In the genomic region with DNA sequence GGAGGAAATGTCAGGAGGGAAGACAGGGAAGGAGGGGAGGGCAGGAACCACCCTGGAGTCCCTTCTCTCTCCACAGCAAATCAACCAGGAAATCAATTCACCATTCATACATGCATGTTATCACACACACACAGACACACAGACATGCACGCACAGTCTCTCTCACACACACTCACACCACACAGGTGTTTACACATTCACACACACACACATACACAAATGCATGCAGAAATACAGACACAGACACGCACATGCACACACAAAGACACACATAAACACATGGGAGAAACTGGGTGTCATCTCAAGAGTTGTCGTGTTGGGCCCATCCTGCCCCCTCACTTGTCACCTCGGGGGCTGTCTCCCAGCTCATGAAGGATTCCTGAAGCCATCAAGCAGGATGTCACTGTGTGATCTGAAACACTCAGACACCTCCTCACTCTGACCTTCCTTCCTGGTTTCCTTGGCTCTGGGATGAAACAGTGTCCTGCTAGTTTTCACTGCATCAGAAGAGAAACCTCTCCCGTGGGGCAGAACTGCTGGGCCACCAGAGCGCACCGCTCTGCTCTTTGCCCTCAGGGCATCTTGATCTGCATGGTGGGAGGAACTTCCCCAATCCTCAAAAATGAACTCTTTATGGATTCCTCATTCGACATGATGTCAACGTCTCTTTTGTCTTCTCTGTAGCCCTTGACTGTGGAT, we compare ENCODE assay signal across 20 cellular contexts. TPM values are rescaled to one million over a fixed set of nuclear protein-coding genes. Genes with fewer than 3 reads are reported as not detected.
DNase-seq lines count a peak whose midpoint lies in the region; ATAC-seq, FAIRE-seq and TF ChIP-seq lines count a peak whose summit lies in the region.
"Had no signal": no experiment of that assay in that cellular context is flagged by ENCODE, and none has a peak within 500 bp of the region (broad histone marks: within the 10 kb centered on the region; RNA-seq: fewer than 3 reads in every experiment).

No MANE protein-coding gene starts in this region.

- H3K27ac ChIP-seq in H9 (ENCODE audit: insufficient read length, low read depth, low read length): no peak overlapping the region
- H3K27ac ChIP-seq in K562 (ENCODE audit: extremely low read depth, low read depth, low read length): no peak overlapping the region
- H3K27ac ChIP-seq in gastrocnemius medialis: no peak overlapping the region
- H3K27ac ChIP-seq in PC-9: no peak overlapping the region
- H3K27ac ChIP-seq: BLaER1, SK-N-MC had no signal

- in situ Hi-C loops in K562 (cut with MboI) (loop anchor here (25.0 kb wide), 1 partner anchor 876 kb away; no protein-coding TSS in a partner anchor), gastrocnemius medialis (cut with MboI; ENCODE audit: low sequenced_read_pairs in 4 of 4) (no loop called here)

- H3K56ac ChIP-seq in H9 (ENCODE audit: insufficient read length, low read depth, low read length): no peak overlapping the region

- no peak overlapping the region for H3K27ac Mint-ChIP-seq in H9
- H3K27ac Mint-ChIP-seq in osteocyte (ENCODE audit: unreplicated experiment): no peak overlapping the region
- H3K27ac Mint-ChIP-seq: CD4-positive, alpha-beta memory T cell had no signal

- DNase-seq in H9 (no peak), K562 (ENCODE audit: extremely low read depth in 1 of 4, low spot score in 3 of 4) (no peak), osteocyte (ENCODE audit: extremely low spot score, unreplicated experiment) (peak; percentile 59), gastrocnemius medialis (no peak), PC-9 (no peak)
- DNase-seq in stimulated activated naive CD4-positive, alpha-beta T cell treated with Interleukin-2 at 50 U/mL for 16 hours (lab: John Stamatoyannopoulos, UW): no peak
- DNase-seq: CD4-positive, alpha-beta memory T cell; DMS53; GOT3; KBM-7; NCI-H187; NCI-H226; NCI-H524; NCI-H82; OCI-M1; SHP77 had no signal

- POLR2A ChIA-PET in K562 (lab: Yijun Ruan, JAX): interaction anchor here (0.7 to 1.6 kb wide), 3 partner anchors 8 to 68 kb away, joined by 3 to 7 read pairs (median 3); no protein-coding TSS in a partner anchor
- POLR2A ChIA-PET in PC-9 (lab: Charles Lee; ENCODE audit: unreplicated experiment): no interaction called here

- no peak overlapping the region for H2BK5ac ChIP-seq in H9 (ENCODE audit: insufficient read length, low read length)

- H4K91ac ChIP-seq in H9 (ENCODE audit: insufficient read length, low read depth, low read length): no peak overlapping the region

- no peaks in the 10 kb centered on the region for H3F3A ChIP-seq in PC-9 (ENCODE audit: insufficient read depth, low read depth)

- H3K14ac ChIP-seq in H9 (ENCODE audit: insufficient read depth, low read length): peak overlapping the region; percentile 20; the same call in 1 of the 2 replicates

- H2AFZ ChIP-seq in H9 (ENCODE audit: low read length) (no peak overlapping the region), K562 (ENCODE audit: low read depth, low read length) (no peak overlapping the region), PC-9 (no peak overlapping the region)

- H3K9me1 ChIP-seq in K562 (ENCODE audit: control insufficient read depth, insufficient read depth, low read length): no peaks in the 10 kb centered on the region

- H2BK12ac ChIP-seq in H9 (ENCODE audit: insufficient read length, low read depth, low read length): no peak overlapping the region

- TF ChIP-seq RAD21 in K562 (CRISPR knock-in tag; conservative IDR thresholded peaks at IDR 0.05 in 1 of 2, IDR thresholded peaks at IDR 0.05 in 1 of 2): no peak

- H3K9me3 Mint-ChIP-seq in H9 (peaks cover 16 to 18% of the 10 kb centered on the region in 2 experiments), osteocyte (ENCODE audit: unreplicated experiment) (no peaks in the 10 kb centered on the region)

- no peak overlapping the region for H2AK5ac ChIP-seq in H9 (ENCODE audit: insufficient read length, low read length)

- H3K79me1 ChIP-seq in H9 (ENCODE audit: insufficient read depth, low read depth, low read length, poor library complexity, severe bottlenecking): no peaks in the 10 kb centered on the region

- no peak overlapping the region for H3K4me2 ChIP-seq in H9 (ENCODE audit: insufficient read depth, insufficient read length, low read length)
- no peak overlapping the region for H3K4me2 ChIP-seq in K562 (ENCODE audit: insufficient read depth, low read length)
- H3K4me2 ChIP-seq in PC-9: no peak overlapping the region
- H3K4me2 ChIP-seq: BLaER1 had no signal

- H3K4me3 ChIP-seq in K562 (no peak overlapping the region), gastrocnemius medialis (no peak overlapping the region), PC-9 (no peak overlapping the region)
- H3K4me3 ChIP-seq: BLaER1, SK-N-MC had no signal

- H3K4me1 ChIP-seq in H9 (ENCODE audit: insufficient read depth, low read length) (no peaks in the 10 kb centered on the region), K562 (replicated peaks in 1 of 2; ENCODE audit: control insufficient read depth in 2 of 2, insufficient read depth in 2 of 2, low read length in 2 of 2) (peaks cover 0 to 3% of the 10 kb centered on the region in 2 experiments; a peak in 3 of 5 replicates), gastrocnemius medialis (no peaks in the 10 kb centered on the region), PC-9 (replicated peaks; ENCODE audit: insufficient read depth) (no peaks in the 10 kb centered on the region)
- H3K4me1 ChIP-seq: BLaER1 had no signal

- H3K9me2 ChIP-seq in PC-9 (ENCODE audit: insufficient read depth): no peaks in the 10 kb centered on the region

- no peak overlapping the region for H3K18ac ChIP-seq in H9 (ENCODE audit: insufficient read length, low read depth, low read length)

- no TSS peak for BruUV-seq in K562 (replicated peaks; lab: Mats Ljungman, UMichigan)
- BruUV-seq in PC-9 (replicated peaks; lab: Mats Ljungman, UMichigan): no TSS peak

- H4K20me1 ChIP-seq in H9 (ENCODE audit: control insufficient read depth, insufficient read depth, insufficient read length): peaks cover 2% of the 10 kb centered on the region
- H4K20me1 ChIP-seq in K562 (replicated peaks; ENCODE audit: control insufficient read depth, insufficient read depth, low read length): peaks cover 4% of the 10 kb centered on the region; the same call in 1 of the 2 replicates
- no peaks in the 10 kb centered on the region for H4K20me1 ChIP-seq in PC-9 (ENCODE audit: insufficient read depth)
- H4K20me1 ChIP-seq: BLaER1 had no signal

- no peak overlapping the region for H3K4ac ChIP-seq in H9 (ENCODE audit: low read depth, low read length)

- no CpG with 5 or more reads among the region's 9 CpGs for WGBS in H9 (ENCODE audit: extremely low coverage, insufficient read length, low lambda C conversion rate)
- WGBS in K562 (ENCODE audit: insufficient coverage, low coverage, missing lambda C conversion rate): 3% methylated on average over 9 of the region's 9 CpGs

- no peak for ATAC-seq in K562
- no peak for ATAC-seq in gastrocnemius medialis

- H2BK20ac ChIP-seq in H9 (ENCODE audit: low read depth, low read length, poor library complexity, severe bottlenecking): no peak overlapping the region

- TF ChIP-seq POLR2A in K562 (conservative IDR thresholded peaks at IDR 0.05) (no peak), gastrocnemius medialis (IDR thresholded peaks at IDR 0.05) (no peak)

- H3K36me3 ChIP-seq in K562 (ENCODE audit: control insufficient read depth, insufficient read depth, low read length) (no peaks in the 10 kb centered on the region), gastrocnemius medialis (no peaks in the 10 kb centered on the region), PC-9 (ENCODE audit: low read depth) (no peaks in the 10 kb centered on the region)
- H3K36me3 ChIP-seq: BLaER1 had no signal

- CTCF ChIA-PET in K562 (lab: Yijun Ruan, JAX; ENCODE audit: low intra/inter-chr PET ratio) (no interaction called here), PC-9 (lab: Charles Lee) (no interaction called here)

- no peak overlapping the region for H3K23ac ChIP-seq in H9 (ENCODE audit: insufficient read length, low read depth, low read length)

- TF ChIP-seq CTCF in H9 (conservative IDR thresholded peaks at IDR 0.05) (no peak), K562 (IDR thresholded peaks at IDR 0.05 in 2 of 3, conservative IDR thresholded peaks at IDR 0.05 in 1 of 3; ENCODE audit: insufficient read depth in 2 of 3, low read depth in 1 of 3, low read length in 3 of 3) (no peak), osteocyte (IDR thresholded peaks at IDR 0.05) (no peak), gastrocnemius medialis (IDR thresholded peaks at IDR 0.05 in 4 of 5, conservative IDR thresholded peaks at IDR 0.05 in 1 of 5) (no peak), PC-9 (conservative IDR thresholded peaks at IDR 0.05) (no peak)

- no peaks in the 10 kb centered on the region for H3K9me3 ChIP-seq in H9 (ENCODE audit: control insufficient read depth, low read depth, low read length)
- peaks cover 4% of the 10 kb centered on the region; the same call in 1 of the 2 replicates for H3K9me3 ChIP-seq in K562 (replicated peaks; ENCODE audit: control insufficient read depth, insufficient read depth, low read depth, low read length)
- H3K9me3 ChIP-seq in gastrocnemius medialis: no peaks in the 10 kb centered on the region
- H3K9me3 ChIP-seq in PC-9 (ENCODE audit: insufficient read depth, low read depth): no peaks in the 10 kb centered on the region; the same call in 1 of the 2 replicates

- H3K27me3 Mint-ChIP-seq in H9 (ENCODE audit: low read depth): peaks cover 53% of the 10 kb centered on the region
- peaks cover 26% of the 10 kb centered on the region for H3K27me3 Mint-ChIP-seq in osteocyte (ENCODE audit: unreplicated experiment)

- H4K5ac ChIP-seq in H9 (ENCODE audit: insufficient read length, low read depth, low read length): no peak overlapping the region

- no peaks in the 10 kb centered on the region for H3K23me2 ChIP-seq in H9 (ENCODE audit: insufficient read length, low read depth, low read length, poor library complexity, severe bottlenecking)

- no peak overlapping the region for H3T11ph ChIP-seq in H9 (ENCODE audit: low read length)

- no peak overlapping the region for H3K9ac ChIP-seq in H9 (ENCODE audit: extremely low read depth, insufficient read length, low read length)
- H3K9ac ChIP-seq in K562 (ENCODE audit: insufficient read depth in 1 of 2, low read depth in 2 of 2, low read length in 2 of 2): no peak overlapping the region
- H3K9ac ChIP-seq: BLaER1 had no signal

- no peaks in the 10 kb centered on the region; the same call in 1 of the 2 replicates for H3K27me3 ChIP-seq in H9 (ENCODE audit: insufficient read depth, low read length)
- H3K27me3 ChIP-seq in K562 (ENCODE audit: control insufficient read depth in 2 of 2, insufficient read depth in 2 of 2, low read length in 2 of 2): peaks cover 19 to 67% of the 10 kb centered on the region in 2 experiments; a peak in 4 of 5 replicates
- no peaks in the 10 kb centered on the region for H3K27me3 ChIP-seq in gastrocnemius medialis
- no peaks in the 10 kb centered on the region for H3K27me3 ChIP-seq in PC-9 (ENCODE audit: insufficient read depth, low read depth)
- H3K27me3 ChIP-seq: BLaER1 had no signal

- TF ChIP-seq EP300 in K562 (IDR thresholded peaks at IDR 0.05; ENCODE audit: low read length): no peak

- H3K79me2 ChIP-seq in H9 (ENCODE audit: insufficient read depth, low read length): no peaks in the 10 kb centered on the region
- H3K79me2 ChIP-seq in K562 (ENCODE audit: control insufficient read depth, insufficient read depth, low read length): no peaks in the 10 kb centered on the region
- H3K79me2 ChIP-seq in PC-9 (ENCODE audit: low read depth): no peaks in the 10 kb centered on the region

- no peak overlapping the region for H4K8ac ChIP-seq in H9 (replicated peaks; ENCODE audit: insufficient read length, low read depth, low read length)

- peak; percentile 72 for FAIRE-seq in K562 (lab: Jason Lieb, UNC)
- FAIRE-seq: GM12892, GM18507 had no signal

- H3K4me3 Mint-ChIP-seq in H9: no peak overlapping the region
- no peak overlapping the region for H3K4me3 Mint-ChIP-seq in osteocyte (ENCODE audit: unreplicated experiment)
- H3K4me3 Mint-ChIP-seq: CD4-positive, alpha-beta memory T cell had no signal

- H2BK120ac ChIP-seq in H9 (ENCODE audit: low read depth, low read length, poor library complexity, severe bottlenecking): no peak overlapping the region

- H3K36me3 Mint-ChIP-seq in H9 (ENCODE audit: insufficient read depth in 1 of 3, low read depth in 3 of 3) (no peaks in the 10 kb centered on the region), osteocyte (ENCODE audit: unreplicated experiment) (no peaks in the 10 kb centered on the region)

- no peaks in the 10 kb centered on the region for H3K4me1 Mint-ChIP-seq in H9
- H3K4me1 Mint-ChIP-seq in osteocyte (ENCODE audit: unreplicated experiment): no peaks in the 10 kb centered on the region
- H3K4me1 Mint-ChIP-seq: CD4-positive, alpha-beta memory T cell had no signal

- intact Hi-C loops in K562 (cut with micrococcal nuclease): no loop called here
- intact Hi-C loops in gastrocnemius medialis (cut with DNase I; ENCODE audit: low total_unique reads): no loop called here
- intact Hi-C loops in PC-9 (cut with micrococcal nuclease; ENCODE audit: unreplicated experiment): no loop called here

- H2BK15ac ChIP-seq in H9 (ENCODE audit: low read depth, low read length): no peak overlapping the region

RNA-seq across cellular contexts. Expression of gene RAET1G, which starts 9.2 kb away (rescaled TPM):
- not detected in 2 replicates for total RNA-seq in H9 (2021)
- total RNA-seq in K562 (2011; cell fraction: chromatin; rRNA removed; ENCODE audit: low replicate concordance): not detected in 2 replicates
- total RNA-seq in K562 (2011; cell fraction: nucleolus; rRNA removed): not detected in 2 replicates
- total RNA-seq in K562 (2011; cell fraction: nucleoplasm; rRNA removed): 0.61 TPM in 1 of 2 replicates, not detected in the other
- total RNA-seq in K562 (2014; rRNA removed): not detected in 2 replicates
- total RNA-seq in K562 (2014; rRNA removed; fragmentation: Illumina TruSeq; extraction: Trizol): not detected in 2 replicates
- not detected in 2 replicates for total RNA-seq in K562 (2015; rRNA removed; fragmentation: Illumina TruSeq; extraction: Trizol)
- total RNA-seq in K562 (2021): not detected in 2 replicates
- 0.11 TPM in 1 of 2 replicates, not detected in the other for polyA plus RNA-seq in K562 (2011; rRNA removed)
- polyA plus RNA-seq in K562 (2011; cell fraction: cytosol; rRNA removed): 0.13 TPM in 1 of 2 replicates, not detected in the other
- 0.16 TPM in 1 of 2 replicates, not detected in the other for polyA plus RNA-seq in K562 (2011; cell fraction: nucleus; rRNA removed)
- polyA plus RNA-seq in K562 (2012): 0.07 TPM in 1 of 2 replicates, not detected in the other
- polyA plus RNA-seq in K562 (2014; fragmentation: Illumina TruSeq; extraction: Trizol): not detected in 2 replicates
- not detected for polyA plus RNA-seq in K562 (2014; fragmentation: Nextera tagmentation; extraction: Ambion mirVana)
- polyA plus RNA-seq in K562 (2014; rRNA removed): not detected in 2 replicates
- not detected in 2 replicates for polyA minus RNA-seq in K562 (2011; rRNA and poly(A)+ RNA removed)
- polyA minus RNA-seq in K562 (2011; cell fraction: cytosol; rRNA and poly(A)+ RNA removed): not detected in 2 replicates
- not detected in 2 replicates for polyA minus RNA-seq in K562 (2011; cell fraction: nucleus; rRNA and poly(A)+ RNA removed)
- total RNA-seq in osteocyte: 0.55 and 0.73 TPM in 2 replicates
- under 1 TPM in 1 of 4 donors, not detected in 3; 0.89 TPM for total RNA-seq in gastrocnemius medialis
- 0.88 TPM in 1 of 2 replicates, not detected in the other for total RNA-seq in PC-9 (2021)
- total RNA-seq: CD4-positive, alpha-beta memory T cell had no signal
- polyA plus RNA-seq: CD4-positive, alpha-beta memory T cell had no signal

RNA-seq across cellular contexts. Expression of gene RAET1E, which starts 15.8 kb away (rescaled TPM):
- total RNA-seq in H9 (2021) (not detected in 2 replicates), K562 (2014; rRNA removed) (not detected in 2 replicates), K562 (2014; rRNA removed; fragmentation: Illumina TruSeq; extraction: Trizol) (not detected in 2 replicates), K562 (2015; rRNA removed; fragmentation: Illumina TruSeq; extraction: Trizol) (not detected in 2 replicates), K562 (2021) (not detected in 2 replicates), osteocyte (not detected in 2 replicates), gastrocnemius medialis (1 to 10 TPM in 1 of 4 donors, not detected in 3; 3.9 TPM), PC-9 (2021) (0.20 TPM in 1 of 2 replicates, not detected in the other)
- not detected in 2 replicates for total RNA-seq in K562 (2011; cell fraction: chromatin; rRNA removed; ENCODE audit: low replicate concordance)
- not detected in 2 replicates for total RNA-seq in K562 (2011; cell fraction: nucleolus; rRNA removed)
- not detected in 2 replicates for total RNA-seq in K562 (2011; cell fraction: nucleoplasm; rRNA removed)
- polyA plus RNA-seq in K562 (2011; rRNA removed) (not detected in 2 replicates), K562 (2014; fragmentation: Illumina TruSeq; extraction: Trizol) (not detected in 2 replicates), K562 (2014; fragmentation: Nextera tagmentation; extraction: Ambion mirVana) (not detected), K562 (2014; rRNA removed) (not detected in 2 replicates)
- polyA plus RNA-seq in K562 (2011; cell fraction: cytosol; rRNA removed): 0.01 and 0.18 TPM in 2 replicates
- 0.24 TPM in 1 of 2 replicates, not detected in the other for polyA plus RNA-seq in K562 (2011; cell fraction: nucleus; rRNA removed)
- not detected in 2 replicates for polyA plus RNA-seq in K562 (2012)
- not detected in 2 replicates for polyA minus RNA-seq in K562 (2011; rRNA and poly(A)+ RNA removed)
- not detected in 2 replicates for polyA minus RNA-seq in K562 (2011; cell fraction: cytosol; rRNA and poly(A)+ RNA removed)
- 0.11 and 0.13 TPM in 2 replicates for polyA minus RNA-seq in K562 (2011; cell fraction: nucleus; rRNA and poly(A)+ RNA removed)
- total RNA-seq: CD4-positive, alpha-beta memory T cell had no signal
- polyA plus RNA-seq: CD4-positive, alpha-beta memory T cell had no signal

RNA-seq across cellular contexts. Expression of gene ULBP2, which starts 28.1 kb away (rescaled TPM):
- not detected in 2 replicates for total RNA-seq in H9 (2021)
- total RNA-seq in K562 (2011; cell fraction: chromatin; rRNA removed; ENCODE audit: low replicate concordance): 6.3 and 10.4 TPM in 2 replicates
- total RNA-seq in K562 (2011; cell fraction: nucleolus; rRNA removed): 8.3 and 12.7 TPM in 2 replicates
- 13.1 and 13.4 TPM in 2 replicates for total RNA-seq in K562 (2011; cell fraction: nucleoplasm; rRNA removed)
- total RNA-seq in K562 (2014; rRNA removed): 0.50 and 0.57 TPM in 2 replicates
- 0.96 and 1.2 TPM in 2 replicates for total RNA-seq in K562 (2014; rRNA removed; fragmentation: Illumina TruSeq; extraction: Trizol)
- total RNA-seq in K562 (2015; rRNA removed; fragmentation: Illumina TruSeq; extraction: Trizol): 0.60 and 0.83 TPM in 2 replicates
- 0.78 and 1.2 TPM in 2 replicates for total RNA-seq in K562 (2021)
- 2.7 and 5.3 TPM in 2 replicates for polyA plus RNA-seq in K562 (2011; rRNA removed)
- polyA plus RNA-seq in K562 (2011; cell fraction: cytosol; rRNA removed): 2.6 and 5.2 TPM in 2 replicates
- polyA plus RNA-seq in K562 (2011; cell fraction: nucleus; rRNA removed): 1.4 and 3.5 TPM in 2 replicates
- 1.2 and 4.7 TPM in 2 replicates for polyA plus RNA-seq in K562 (2012)
- polyA plus RNA-seq in K562 (2014; fragmentation: Illumina TruSeq; extraction: Trizol): 1.8 and 2.4 TPM in 2 replicates
- polyA plus RNA-seq in K562 (2014; fragmentation: Nextera tagmentation; extraction: Ambion mirVana): 1 to 10 TPM; 3.2 to 4.1 TPM
- 1.1 TPM in 2 replicates for polyA plus RNA-seq in K562 (2014; rRNA removed)
- 1.4 and 2.9 TPM in 2 replicates for polyA minus RNA-seq in K562 (2011; rRNA and poly(A)+ RNA removed)
- polyA minus RNA-seq in K562 (2011; cell fraction: cytosol; rRNA and poly(A)+ RNA removed): 0.86 TPM in 1 of 2 replicates, not detected in the other
- polyA minus RNA-seq in K562 (2011; cell fraction: nucleus; rRNA and poly(A)+ RNA removed): 0.22 and 0.27 TPM in 2 replicates
- 2.1 and 2.9 TPM in 2 replicates for total RNA-seq in osteocyte
- total RNA-seq in gastrocnemius medialis: under 1 TPM in 2 of 4 donors, not detected in 2; 0.44 to 0.49 TPM
- 2.9 and 4.4 TPM in 2 replicates for total RNA-seq in PC-9 (2021)
- total RNA-seq: CD4-positive, alpha-beta memory T cell had no signal

RNA-seq across cellular contexts. Expression of gene LRP11, which starts 49.5 kb away (rescaled TPM):
- 14.8 and 15.6 TPM in 2 replicates for total RNA-seq in H9 (2021)
- 3.8 and 4.9 TPM in 2 replicates for total RNA-seq in K562 (2011; cell fraction: chromatin; rRNA removed; ENCODE audit: low replicate concordance)
- 3.8 TPM in 2 replicates for total RNA-seq in K562 (2011; cell fraction: nucleolus; rRNA removed)
- 3.6 and 5.7 TPM in 2 replicates for total RNA-seq in K562 (2011; cell fraction: nucleoplasm; rRNA removed)
- 2.2 and 4.6 TPM in 2 replicates for total RNA-seq in K562 (2014; rRNA removed)
- 2.7 and 3.5 TPM in 2 replicates for total RNA-seq in K562 (2014; rRNA removed; fragmentation: Illumina TruSeq; extraction: Trizol)
- 2.4 and 2.6 TPM in 2 replicates for total RNA-seq in K562 (2015; rRNA removed; fragmentation: Illumina TruSeq; extraction: Trizol)
- total RNA-seq in K562 (2021): 2.9 and 3.6 TPM in 2 replicates
- 2.6 and 8.2 TPM in 2 replicates for polyA plus RNA-seq in K562 (2011; rRNA removed)
- polyA plus RNA-seq in K562 (2011; cell fraction: cytosol; rRNA removed): 3.2 and 7.3 TPM in 2 replicates
- 1.8 and 5.8 TPM in 2 replicates for polyA plus RNA-seq in K562 (2011; cell fraction: nucleus; rRNA removed)
- polyA plus RNA-seq in K562 (2012): 2.6 and 2.7 TPM in 2 replicates
- polyA plus RNA-seq in K562 (2014; fragmentation: Illumina TruSeq; extraction: Trizol): 1.8 and 3.4 TPM in 2 replicates
- under 1 TPM; 0.51 to 0.94 TPM for polyA plus RNA-seq in K562 (2014; fragmentation: Nextera tagmentation; extraction: Ambion mirVana)
- polyA plus RNA-seq in K562 (2014; rRNA removed): 2.0 and 2.1 TPM in 2 replicates
- polyA minus RNA-seq in K562 (2011; rRNA and poly(A)+ RNA removed): 3.6 and 13.1 TPM in 2 replicates
- polyA minus RNA-seq in K562 (2011; cell fraction: cytosol; rRNA and poly(A)+ RNA removed): 3.4 and 9.2 TPM in 2 replicates
- polyA minus RNA-seq in K562 (2011; cell fraction: nucleus; rRNA and poly(A)+ RNA removed): 2.2 and 5.2 TPM in 2 replicates
- total RNA-seq in osteocyte: 59.6 and 75.2 TPM in 2 replicates
- 10 to 100 TPM in 1 of 4 donors, 1 to 10 TPM in 3; 5.5 to 19.8 (median 6.1) TPM for total RNA-seq in gastrocnemius medialis
- total RNA-seq in PC-9 (2021): 33.8 and 38.6 TPM in 2 replicates

RNA-seq across cellular contexts. Expression of gene ULBP1, which starts 50.1 kb away (rescaled TPM):
- total RNA-seq in H9 (2021) (1.6 and 2.1 TPM in 2 replicates), K562 (2014; rRNA removed) (1.5 and 1.8 TPM in 2 replicates), K562 (2014; rRNA removed; fragmentation: Illumina TruSeq; extraction: Trizol) (2.5 and 3.4 TPM in 2 replicates), K562 (2015; rRNA removed; fragmentation: Illumina TruSeq; extraction: Trizol) (0.26 and 0.33 TPM in 2 replicates), K562 (2021) (2.7 and 3.5 TPM in 2 replicates), osteocyte (10.7 and 11.5 TPM in 2 replicates), gastrocnemius medialis (under 1 TPM in 1 of 4 donors, not detected in 3; 0.16 TPM), PC-9 (2021) (2.8 and 3.3 TPM in 2 replicates)
- 2.2 and 5.9 TPM in 2 replicates for total RNA-seq in K562 (2011; cell fraction: chromatin; rRNA removed; ENCODE audit: low replicate concordance)
- total RNA-seq in K562 (2011; cell fraction: nucleolus; rRNA removed): 1.8 and 2.1 TPM in 2 replicates
- total RNA-seq in K562 (2011; cell fraction: nucleoplasm; rRNA removed): 2.8 and 3.3 TPM in 2 replicates
- polyA plus RNA-seq in K562 (2011; rRNA removed) (1.1 and 1.3 TPM in 2 replicates), K562 (2014; fragmentation: Illumina TruSeq; extraction: Trizol) (4.9 and 6.0 TPM in 2 replicates), K562 (2014; fragmentation: Nextera tagmentation; extraction: Ambion mirVana) (1 to 10 TPM; 1.2 to 2.5 TPM), K562 (2014; rRNA removed) (2.7 and 3.3 TPM in 2 replicates)
- 0.40 and 0.91 TPM in 2 replicates for polyA plus RNA-seq in K562 (2011; cell fraction: cytosol; rRNA removed)
- 1.0 and 1.5 TPM in 2 replicates for polyA plus RNA-seq in K562 (2011; cell fraction: nucleus; rRNA removed)
- polyA plus RNA-seq in K562 (2012): 1.3 and 14.7 TPM in 2 replicates
- 0.67 and 0.99 TPM in 2 replicates for polyA minus RNA-seq in K562 (2011; rRNA and poly(A)+ RNA removed)
- polyA minus RNA-seq in K562 (2011; cell fraction: cytosol; rRNA and poly(A)+ RNA removed): 0.38 TPM in 1 of 2 replicates, not detected in the other
- polyA minus RNA-seq in K562 (2011; cell fraction: nucleus; rRNA and poly(A)+ RNA removed): 0.81 and 1.4 TPM in 2 replicates
- total RNA-seq: CD4-positive, alpha-beta memory T cell had no signal
- polyA plus RNA-seq: CD4-positive, alpha-beta memory T cell had no signal
